In genomic region chr3:13975686-13976085, GRCh38 we compare ENCODE assay signal across 9 cellular contexts.
"Had no signal": no experiment of that assay in that cellular context is flagged by ENCODE, and none has a peak within 500 bp of the region (broad histone marks: within the 10 kb centered on the region; RNA-seq: fewer than 3 reads in every experiment).

No MANE protein-coding gene starts in this region.

- H3K4me2 ChIP-seq: KMS-11 had no signal

- H3K27ac ChIP-seq: GM23248, KMS-11 had no signal

- H2AFZ ChIP-seq: GM23248 had no signal

- DNase-seq: GM23248, GOT3, H7, HFFc6, KBM-7 had no signal

- FAIRE-seq: HTR-8/SVneo had no signal

- H3K36me3 ChIP-seq: HAP-1 had no signal

- H3K4me1 ChIP-seq: HAP-1 had no signal

- H3K9me3 ChIP-seq: HAP-1 had no signal

- ATAC-seq: HCT116 had no signal

- H3K9ac ChIP-seq: GM23248, KMS-11 had no signal

- H3K4me3 ChIP-seq: GM23248, HAP-1 had no signal
